Comparison of ENCODE assay signal across 8 cellular contexts in genomic region chr18:63788447-63789096, GRCh38. TPM values are rescaled to one million over a fixed set of nuclear protein-coding genes. Genes with fewer than 3 reads are reported as not detected.
A peak's percentile ranks its signal among the peaks of the same experiment; 100 is the strongest.
DNase-seq lines count a peak whose midpoint lies in the region; ATAC-seq, FAIRE-seq and TF ChIP-seq lines count a peak whose summit lies in the region.

No MANE protein-coding gene starts in this region.

- no peak for TF ChIP-seq CTCF in epithelial cell of proximal tubule (conservative IDR thresholded peaks at IDR 0.05; ENCODE audit: low read depth, low read length)
- no peak for TF ChIP-seq CTCF in BE2C (IDR thresholded peaks at IDR 0.05; ENCODE audit: low read depth, low read length)

- H3K27me3 Mint-ChIP-seq in CD8-positive, alpha-beta memory T cell, result peaks cover 0 to 5% of the 10 kb centered on the region in 2 donors
- H3K27me3 Mint-ChIP-seq in T-helper 17 cell, result peaks cover 6% of the 10 kb centered on the region

- H3K27ac ChIP-seq in CD8-positive, alpha-beta memory T cell (ENCODE audit: low read depth, low read length), result no peak overlapping the region
- no peak overlapping the region for H3K27ac ChIP-seq in small intestine (ENCODE audit: low read depth in 1 of 2, low read length in 1 of 2)

- no peak overlapping the region for H3K4me3 Mint-ChIP-seq in CD8-positive, alpha-beta memory T cell
- H3K4me3 Mint-ChIP-seq in T-helper 17 cell, result no peak overlapping the region

- no peaks in the 10 kb centered on the region for H3K9me3 Mint-ChIP-seq in CD8-positive, alpha-beta memory T cell

- H3K27me3 ChIP-seq in CD8-positive, alpha-beta memory T cell (ENCODE audit: insufficient read depth, low read length, poor library complexity, severe bottlenecking), result no peaks in the 10 kb centered on the region
- H3K27me3 ChIP-seq in small intestine (ENCODE audit: control insufficient read depth in 2 of 2, insufficient read depth in 2 of 2, low read length in 2 of 2) (no peaks in the 10 kb centered on the region), BE2C (no peaks in the 10 kb centered on the region)

- WGBS in small intestine, 3 donors, result 72 to 84% (median 77%) methylated on average over 3 of the region's 3 CpGs

- DNase-seq in CD8-positive, alpha-beta memory T cell, result peak in 3 of 5 donors; percentile 1 to 50 (median 11)
- DNase-seq in T-helper 17 cell (no peak), epithelial cell of proximal tubule (ENCODE audit: low read depth) (peak; percentile 50), inferior parietal cortex (ENCODE audit: extremely low spot score) (no peak), small intestine (no peak), BE2C (no peak)
- DNase-seq in stimulated activated CD8-positive, alpha-beta memory T cell treated with anti-CD3 and anti-CD28 coated beads, Interleukin-2, amount 100 ng/mL, for 1 hour (ENCODE audit: low read depth in 2 of 2), result peak; percentile 18 to 21

- peak overlapping the region in 1 of 8 donors; percentile 48 for H3K27ac Mint-ChIP-seq in CD8-positive, alpha-beta memory T cell
- no peak overlapping the region for H3K27ac Mint-ChIP-seq in T-helper 17 cell

- ATAC-seq in HG03097 (IDR thresholded peaks at IDR 0.05; ENCODE audit: low FRiP score, unreplicated experiment) (peak; percentile 91), T-helper 17 cell (peak; percentile 42)

- H3K4me1 Mint-ChIP-seq in CD8-positive, alpha-beta memory T cell, result peaks cover 2 to 10% (median 8%) of the 10 kb centered on the region in 3 donors
- H3K4me1 Mint-ChIP-seq in T-helper 17 cell, result no peaks in the 10 kb centered on the region

- H3K4me3 ChIP-seq in CD8-positive, alpha-beta memory T cell (ENCODE audit: low read length), result no peak overlapping the region
- no peak overlapping the region for H3K4me3 ChIP-seq in epithelial cell of proximal tubule (ENCODE audit: low read depth, low read length)
- no peak overlapping the region for H3K4me3 ChIP-seq in small intestine (ENCODE audit: low read depth in 1 of 2, low read length in 2 of 2)
- no peak overlapping the region for H3K4me3 ChIP-seq in BE2C (ENCODE audit: low read depth, low read length)

- POLR2A ChIA-PET in CD8-positive, alpha-beta memory T cell (lab: Charles Lee), result no interaction called here

- CTCF ChIA-PET in CD8-positive, alpha-beta memory T cell (lab: Charles Lee), result no interaction called here

- H3K36me3 ChIP-seq in CD8-positive, alpha-beta memory T cell (ENCODE audit: insufficient read depth, low read length), result no peaks in the 10 kb centered on the region
- no peaks in the 10 kb centered on the region for H3K36me3 ChIP-seq in small intestine (ENCODE audit: control insufficient read depth in 2 of 2, insufficient read depth in 2 of 2, low read length in 2 of 2)
- no peaks in the 10 kb centered on the region for H3K36me3 ChIP-seq in BE2C

- no peaks in the 10 kb centered on the region for H3K36me3 Mint-ChIP-seq in CD8-positive, alpha-beta memory T cell
- H3K36me3 Mint-ChIP-seq in T-helper 17 cell (ENCODE audit: low read depth), result no peaks in the 10 kb centered on the region

- no peaks in the 10 kb centered on the region for H3K4me1 ChIP-seq in CD8-positive, alpha-beta memory T cell (ENCODE audit: insufficient read depth, low read length)
- H3K4me1 ChIP-seq in small intestine (ENCODE audit: control insufficient read depth in 2 of 2, insufficient read depth in 1 of 2, low read depth in 1 of 2, low read length in 1 of 2) (no peaks in the 10 kb centered on the region), BE2C (no peaks in the 10 kb centered on the region)

- H3K9me3 ChIP-seq in CD8-positive, alpha-beta memory T cell (ENCODE audit: low read length), result no peaks in the 10 kb centered on the region
- no peaks in the 10 kb centered on the region for H3K9me3 ChIP-seq in T-helper 17 cell (ENCODE audit: control insufficient read depth, low read length, poor library complexity, severe bottlenecking)
- no peaks in the 10 kb centered on the region for H3K9me3 ChIP-seq in small intestine (ENCODE audit: control insufficient read depth, low read depth)
- H3K9me3 ChIP-seq in BE2C, result no peaks in the 10 kb centered on the region

- no peak for FAIRE-seq in small intestine (lab: Jason Lieb, UNC)

RNA-seq across cellular contexts. Expression of gene SERPINB7, which starts 13.4 kb away (rescaled TPM):
- not detected for total RNA-seq in CD8-positive, alpha-beta memory T cell
- polyA plus RNA-seq in CD8-positive, alpha-beta memory T cell, result not detected
- total RNA-seq in T-helper 17 cell (not detected), epithelial cell of proximal tubule (7.5 and 44.5 TPM in 2 replicates)
- not detected for polyA plus RNA-seq in small intestine
- polyA plus RNA-seq in BE2C (2012; ENCODE audit: insufficient read depth, insufficient read length, low read depth), result not detected

Comparison
In these comparisons a context has a peak if more than half of its experiments do, and no peak if none do; other contexts are left out.
1. DNase-seq: peak in CD8-positive, alpha-beta memory T cell (3 of 5), epithelial cell of proximal tubule (single experiment) and stimulated activated CD8-positive, alpha-beta memory T cell treated with anti-CD3 and anti-CD28 coated beads, Interleukin-2, amount 100 ng/mL, for 1 hour (2 of 2); none in T-helper 17 cell (0 of 3), inferior parietal cortex (single experiment), small intestine (single experiment) and BE2C (single experiment).